8 cellular contexts compared by ENCODE assay signal in the genomic region with DNA sequence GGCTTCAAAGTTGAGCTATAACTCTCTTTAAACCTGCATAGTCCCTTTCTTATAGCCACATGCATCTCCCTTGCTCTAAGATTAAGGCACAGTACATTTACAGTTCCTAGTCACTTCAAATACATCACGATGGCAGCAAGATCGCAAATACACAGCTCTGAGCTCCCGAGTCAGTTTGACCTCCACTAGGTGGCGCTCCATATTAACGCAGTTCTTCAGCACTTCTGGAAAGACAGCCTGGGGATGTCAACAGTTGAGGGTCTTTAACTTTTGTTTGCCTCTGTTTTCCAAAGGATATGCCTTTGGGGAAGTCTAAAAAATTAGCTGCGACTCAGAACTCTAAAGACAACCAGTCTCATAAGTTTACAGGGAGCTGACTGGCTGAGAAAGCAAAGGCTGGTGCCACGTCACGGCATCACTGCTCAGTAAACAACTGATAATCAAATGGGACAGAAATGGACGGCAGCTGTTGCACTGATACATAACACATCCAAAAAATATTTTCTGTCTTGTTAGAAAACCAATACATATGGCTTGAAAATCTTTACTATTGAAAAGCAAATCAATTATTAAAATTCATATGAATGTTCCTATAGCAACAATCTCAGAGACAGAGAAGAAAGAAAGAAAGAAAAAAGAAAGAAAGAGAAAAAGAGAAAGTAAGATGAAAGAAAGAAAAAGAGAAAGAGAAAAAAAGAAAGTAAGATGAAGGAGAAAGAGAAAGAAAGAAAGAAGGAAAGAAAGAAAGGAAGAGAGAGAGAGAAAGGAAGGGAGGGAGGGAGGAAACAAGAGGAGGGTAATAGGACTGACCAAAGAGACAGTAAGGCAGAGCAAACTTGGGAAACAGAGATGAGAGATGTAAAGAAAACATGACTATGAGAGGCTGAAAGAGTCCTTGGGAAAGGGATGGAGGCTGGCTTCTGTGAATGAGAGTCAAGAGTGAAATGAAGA.
DNase-seq lines count a peak whose midpoint lies in the region; ATAC-seq and TF ChIP-seq lines count a peak whose summit lies in the region.

No MANE protein-coding gene starts in this region.

- H3K9me3 ChIP-seq in upper lobe of left lung, result no peaks in the 10 kb centered on the region

- no peaks in the 10 kb centered on the region for H3K27me3 ChIP-seq in upper lobe of left lung

- TF ChIP-seq EP300 in upper lobe of left lung (IDR thresholded peaks at IDR 0.05), result no peak

- TF ChIP-seq POLR2A in upper lobe of left lung (IDR thresholded peaks at IDR 0.05), result no peak

- no peaks in the 10 kb centered on the region for H3K4me1 ChIP-seq in upper lobe of left lung

- ATAC-seq in GM19463 (IDR thresholded peaks at IDR 0.05; ENCODE audit: unreplicated experiment) (peak; percentile 84), HG03571 (IDR thresholded peaks at IDR 0.05; ENCODE audit: unreplicated experiment) (peak; percentile 61), upper lobe of left lung (ENCODE audit: low FRiP score in 2 of 2) (peak in 1 of 2 donors; percentile 73)

- DNase-seq in NCI-H2029 (lab: John Stamatoyannopoulos, UW) (peak; percentile 2), NCI-H2029 treated with DMSO at 0.1 percent for 48 hours (lab: John Stamatoyannopoulos, UW) (no peak), RKO (ENCODE audit: low spot score) (peak; percentile 60), ecto neural progenitor cell (ENCODE audit: low spot score) (peak; percentile 73), lung microvascular endothelial cell (ENCODE audit: low read depth in 2 of 2) (peak; percentile 53 to 72), upper lobe of left lung (peak in 1 of 2 donors; percentile 45)

- no peaks in the 10 kb centered on the region for H3K36me3 ChIP-seq in upper lobe of left lung

- TF ChIP-seq CTCF in upper lobe of left lung (IDR thresholded peaks at IDR 0.05), result peak in 5 of 6 experiments; percentile 34 to 58 (median 40)

- H3K27ac ChIP-seq in upper lobe of left lung, result no peak overlapping the region

- no peak overlapping the region for H3K4me3 ChIP-seq in upper lobe of left lung

- WGBS in upper lobe of left lung, 2 donors, result 17 to 23% methylated on average over 9 of the region's 9 CpGs
